Comparison of ENCODE assay signal across 21 cellular contexts in the genomic region with DNA sequence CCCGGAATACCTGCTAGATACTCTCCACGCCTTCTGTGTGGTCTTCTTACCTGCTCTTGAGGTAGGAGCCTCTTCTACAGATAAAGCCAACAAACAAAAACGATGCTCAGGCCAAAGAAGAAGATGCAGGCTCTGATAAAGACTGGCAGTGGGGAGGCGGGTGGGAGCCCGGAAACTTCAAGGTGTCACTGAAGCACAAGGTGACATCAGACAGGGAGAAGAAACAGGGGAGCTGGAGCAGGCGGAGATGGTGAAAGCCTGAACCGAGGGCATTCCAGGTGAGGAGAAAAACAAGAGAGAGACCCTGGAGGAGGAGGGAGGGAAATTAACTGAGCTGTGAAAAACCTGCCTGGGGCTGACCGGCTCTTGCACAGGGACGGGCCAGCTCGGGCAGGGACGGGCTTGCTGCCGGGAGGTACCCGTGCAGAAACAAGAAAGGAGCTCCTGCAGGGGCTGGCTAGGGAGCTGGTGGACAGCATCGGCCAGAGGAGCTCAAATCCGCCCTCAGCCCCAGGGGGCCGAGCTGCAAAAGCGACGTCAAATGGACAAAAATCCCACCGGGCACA. TPM values are rescaled to one million over a fixed set of nuclear protein-coding genes. Genes with fewer than 3 reads are reported as not detected.
"Had no signal": no experiment of that assay in that cellular context is flagged by ENCODE, and none has a peak within 500 bp of the region (broad histone marks: within the 10 kb centered on the region; RNA-seq: fewer than 3 reads in every experiment).

No MANE protein-coding gene starts in this region.

- H3K4me3 Mint-ChIP-seq: activated CD4-positive, alpha-beta memory T cell treated with anti-CD3 and anti-CD28 coated beads, Interleukin-2, amount 10 ng/mL, durations not matched to agents 7 days and 5 days; activated CD4-positive, alpha-beta T cell treated with anti-CD3 and anti-CD28 coated beads, Interleukin-2, amount 10 ng/mL, durations not matched to agents 24 days and 14 days; activated naive CD4-positive, alpha-beta T cell treated with anti-CD3 and anti-CD28 coated beads, Interleukin-2, amount 10 ng/mL, durations not matched to agents 7 days and 5 days; endodermal cell; naive thymus-derived CD8-positive, alpha-beta T cell; stimulated activated naive CD8-positive, alpha-beta T cell treated with anti-CD3 and anti-CD28 coated beads, Interleukin-15, amount 100 ng/mL, for 72 hours; T-helper 17 cell; type B pancreatic cell had no signal

- ATAC-seq: gastroesophageal sphincter; heart left ventricle; left cardiac atrium; naive thymus-derived CD8-positive, alpha-beta T cell; right cardiac atrium; stimulated activated naive CD8-positive, alpha-beta T cell treated with anti-CD3 and anti-CD28 coated beads, Interleukin-15, amount 100 ng/mL, for 72 hours; T-helper 17 cell had no signal

- H3K27me3 Mint-ChIP-seq: activated CD4-positive, alpha-beta T cell treated with anti-CD3 and anti-CD28 coated beads, Interleukin-2, amount 10 ng/mL, durations not matched to agents 24 days and 14 days; stimulated activated naive CD8-positive, alpha-beta T cell treated with anti-CD3 and anti-CD28 coated beads, Interleukin-15, amount 100 ng/mL, for 72 hours; T-helper 17 cell; type B pancreatic cell had no signal

- H3K4me1 ChIP-seq: gastroesophageal sphincter, heart left ventricle, prostate gland had no signal

- H3K27me3 ChIP-seq: gastroesophageal sphincter, heart left ventricle had no signal

- DNase-seq: activated CD4-positive, alpha-beta memory T cell treated with anti-CD3 and anti-CD28 coated beads, Interleukin-2, amount 10 ng/mL, durations not matched to agents 7 days and 5 days; activated CD4-positive, alpha-beta T cell treated with anti-CD3 and anti-CD28 coated beads, Interleukin-2, amount 10 ng/mL, durations not matched to agents 24 days and 14 days; activated effector memory CD4-positive, alpha-beta T cell treated with anti-CD3 and anti-CD28 coated beads, Interleukin-2, amount 50 U/mL, for 16 hours; activated naive CD4-positive, alpha-beta T cell treated with anti-CD3 and anti-CD28 coated beads, Interleukin-2, amount 10 ng/mL, durations not matched to agents 7 days and 5 days; amygdala; cortex of kidney; endodermal cell; heart left ventricle; islet precursor cell; left cardiac atrium; right cardiac atrium; stimulated activated CD4-positive, alpha-beta T cell treated with anti-CD3 and anti-CD28 coated beads, Interleukin-12 subunit alpha, Interleukin-12 subunit beta, amount 100 ng/mL, for 4 hours; stimulated activated CD4-positive, alpha-beta T cell treated with anti-CD3 and anti-CD28 coated beads, Interleukin-4, amount 100 ng/mL, for 4 hours; stimulated activated naive CD8-positive, alpha-beta T cell treated with anti-CD3 and anti-CD28 coated beads, Interleukin-15, amount 100 ng/mL, for 72 hours; SW 1271; T-helper 17 cell had no signal

- H3K4me3 ChIP-seq: gastroesophageal sphincter, heart left ventricle, prostate gland had no signal

- H3K9me3 ChIP-seq: gastroesophageal sphincter, heart left ventricle, prostate gland had no signal

- H3K27ac ChIP-seq: epithelial cell of prostate, gastroesophageal sphincter, heart left ventricle, prostate gland had no signal

- H3K9me3 Mint-ChIP-seq: activated CD4-positive, alpha-beta memory T cell treated with anti-CD3 and anti-CD28 coated beads, Interleukin-2, amount 10 ng/mL, durations not matched to agents 7 days and 5 days; activated naive CD4-positive, alpha-beta T cell treated with anti-CD3 and anti-CD28 coated beads, Interleukin-2, amount 10 ng/mL, durations not matched to agents 7 days and 5 days; naive thymus-derived CD8-positive, alpha-beta T cell; type B pancreatic cell had no signal

- H3K36me3 Mint-ChIP-seq: activated naive CD4-positive, alpha-beta T cell treated with anti-CD3 and anti-CD28 coated beads, Interleukin-2, amount 10 ng/mL, durations not matched to agents 7 days and 5 days had no signal

- H3K27ac Mint-ChIP-seq: activated CD4-positive, alpha-beta memory T cell treated with anti-CD3 and anti-CD28 coated beads, Interleukin-2, amount 10 ng/mL, durations not matched to agents 7 days and 5 days; activated CD4-positive, alpha-beta T cell treated with anti-CD3 and anti-CD28 coated beads, Interleukin-2, amount 10 ng/mL, durations not matched to agents 24 days and 14 days; activated naive CD4-positive, alpha-beta T cell treated with anti-CD3 and anti-CD28 coated beads, Interleukin-2, amount 10 ng/mL, durations not matched to agents 7 days and 5 days; endodermal cell; stimulated activated naive CD8-positive, alpha-beta T cell treated with anti-CD3 and anti-CD28 coated beads, Interleukin-15, amount 100 ng/mL, for 72 hours; T-helper 17 cell; type B pancreatic cell had no signal

- H3K4me1 Mint-ChIP-seq: activated CD4-positive, alpha-beta memory T cell treated with anti-CD3 and anti-CD28 coated beads, Interleukin-2, amount 10 ng/mL, durations not matched to agents 7 days and 5 days; activated CD4-positive, alpha-beta T cell treated with anti-CD3 and anti-CD28 coated beads, Interleukin-2, amount 10 ng/mL, durations not matched to agents 24 days and 14 days; activated naive CD4-positive, alpha-beta T cell treated with anti-CD3 and anti-CD28 coated beads, Interleukin-2, amount 10 ng/mL, durations not matched to agents 7 days and 5 days; endodermal cell; stimulated activated naive CD8-positive, alpha-beta T cell treated with anti-CD3 and anti-CD28 coated beads, Interleukin-15, amount 100 ng/mL, for 72 hours had no signal

- H3K36me3 ChIP-seq: prostate gland had no signal

RNA-seq across cellular contexts. Expression of gene DIRAS1, which starts 37.7 kb away (rescaled TPM):
- total RNA-seq: activated CD4-positive, alpha-beta memory T cell treated with anti-CD3 and anti-CD28 coated beads, Interleukin-2, amount 10 ng/mL, durations not matched to agents 7 days and 5 days had no signal
- polyA plus RNA-seq: naive thymus-derived CD8-positive, alpha-beta T cell had no signal
